In the genomic region with DNA sequence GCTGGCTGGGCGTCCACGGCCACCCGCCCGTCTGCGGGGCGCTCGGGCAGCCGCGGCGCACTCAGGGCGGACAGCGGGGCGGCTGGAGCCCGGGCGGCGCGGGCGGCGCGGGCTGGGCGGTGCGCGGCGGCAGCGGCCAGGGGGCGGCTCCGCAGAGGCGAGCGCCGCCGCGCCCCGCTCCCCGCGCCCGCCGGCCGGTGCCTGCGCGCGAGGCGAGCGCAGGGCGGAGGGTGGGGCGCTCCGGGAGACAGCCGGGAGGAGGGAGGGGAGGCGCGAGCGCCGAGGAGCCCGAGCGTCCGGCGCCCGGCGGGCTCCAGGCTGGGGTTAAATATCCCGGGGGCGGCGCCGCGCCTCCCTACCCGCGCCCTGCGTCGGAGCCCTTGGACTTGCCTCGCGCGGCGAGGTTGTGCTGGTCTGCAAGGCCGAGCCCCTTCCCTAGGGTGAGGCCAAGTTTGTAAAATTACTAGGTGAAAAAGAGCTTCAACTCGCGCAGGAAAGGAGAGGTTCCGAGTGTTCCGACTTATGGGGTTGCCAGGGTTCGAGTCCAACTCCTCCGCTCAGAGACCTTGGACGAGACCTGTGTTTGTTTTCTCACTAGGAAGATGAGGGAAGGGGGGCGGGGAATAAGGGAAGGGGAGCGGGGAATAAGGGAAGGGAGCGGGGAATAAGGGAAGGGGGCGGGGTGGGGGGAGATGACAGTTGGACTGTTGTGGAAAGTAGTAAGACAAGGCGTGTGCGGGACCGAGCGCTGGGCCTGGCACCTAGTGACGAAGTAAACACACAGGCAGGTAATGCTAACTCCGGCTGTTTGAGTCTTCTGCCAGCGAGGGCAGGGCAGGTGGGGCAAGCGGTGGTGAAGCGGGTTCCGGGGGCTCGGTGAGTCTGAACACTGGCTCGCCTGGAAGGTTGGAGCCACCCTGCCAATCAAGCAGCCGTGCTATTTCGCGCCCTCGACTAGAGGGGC, we compare ENCODE assay signal across 8 cellular contexts. TPM values are rescaled to one million over a fixed set of nuclear protein-coding genes. Genes with fewer than 3 reads are reported as not detected.
DNase-seq lines count a peak whose midpoint lies in the region; ATAC-seq and TF ChIP-seq lines count a peak whose summit lies in the region.

Gene TNFAIP8L3 (minus strand): TSS at position 301 of the 964 bp plus-strand sequence. CDS start 311 bp downstream, outside the sequence.

- peaks cover 5% of the 10 kb centered on the region for H3F3A ChIP-seq in smooth muscle cell (ENCODE audit: low read depth)

- H3K9ac ChIP-seq in smooth muscle cell (ENCODE audit: low read depth): no peak within 1 kb of the TSS

- no peak for TF ChIP-seq CTCF in HL-60 (IDR thresholded peaks at IDR 0.05; ENCODE audit: insufficient read depth, low read length)
- no peak for TF ChIP-seq CTCF in astrocyte of the cerebellum (IDR thresholded peaks at IDR 0.05; ENCODE audit: low read depth, low read length, missing control alignments)
- TF ChIP-seq CTCF in smooth muscle cell (IDR thresholded peaks at IDR 0.05; ENCODE audit: borderline replicate concordance, insufficient read depth, poor library complexity, severe bottlenecking): no peak

- DNase-seq in AG08395 (ENCODE audit: low spot score): peak; percentile 44
- no peak for DNase-seq in HL-60 (ENCODE audit: low read depth in 1 of 2, low spot score in 1 of 2)
- DNase-seq in astrocyte of the cerebellum (ENCODE audit: low read depth): no peak
- DNase-seq in iPS-NIHi11 (ENCODE audit: low spot score): peak; percentile 76
- DNase-seq in smooth muscle cell (lab: John Stamatoyannopoulos, UW; ENCODE audit: unreplicated experiment): no peak
- DNase-seq in GM19240 (ENCODE audit: insufficient read length, low spot score): no peak
- DNase-seq in activated gamma-delta T cell treated with Interleukin-2 at 50 U/mL for 16 hours: no peak

- H4K20me1 ChIP-seq in smooth muscle cell (ENCODE audit: low read depth): no peaks in the 10 kb centered on the region

- in situ Hi-C loops in astrocyte of the cerebellum (cut with HindIII; ENCODE audit: low sequenced_read_pairs): no loop called here

- ATAC-seq in GM19455 (IDR thresholded peaks at IDR 0.05; ENCODE audit: unreplicated experiment): no peak

- peaks cover 9% of the 10 kb centered on the region for H3K4me1 ChIP-seq in smooth muscle cell (ENCODE audit: low read depth)

- H3K27me3 ChIP-seq in HL-60 (ENCODE audit: insufficient read depth, poor library complexity, severe bottlenecking) (peaks cover 34% of the 10 kb centered on the region), smooth muscle cell (ENCODE audit: low read depth) (peaks cover 52% of the 10 kb centered on the region)

- peak within 1 kb of the TSS; percentile 44 for H2AFZ ChIP-seq in smooth muscle cell (ENCODE audit: low read depth)

- WGBS in smooth muscle cell (ENCODE audit: low lambda C conversion rate): 4% methylated on average over 45 of the region's 98 CpGs

- peak within 1 kb of the TSS; percentile 64 for H3K4me3 ChIP-seq in HL-60 (replicated peaks; ENCODE audit: insufficient read depth, low read length)
- peak within 1 kb of the TSS; percentile 47 for H3K4me3 ChIP-seq in astrocyte of the cerebellum (ENCODE audit: low read depth, low read length)
- peak within 1 kb of the TSS; percentile 60 for H3K4me3 ChIP-seq in smooth muscle cell

- no peaks in the 10 kb centered on the region for H3K9me3 ChIP-seq in smooth muscle cell (replicated peaks; ENCODE audit: low read depth)

- H3K36me3 ChIP-seq in smooth muscle cell (ENCODE audit: low read depth): no peaks in the 10 kb centered on the region

- H3K79me2 ChIP-seq in smooth muscle cell (ENCODE audit: low read depth): no peaks in the 10 kb centered on the region

- H3K4me2 ChIP-seq in smooth muscle cell: peak within 1 kb of the TSS; percentile 98

- H3K27ac ChIP-seq in HL-60 (replicated peaks) (no peak within 1 kb of the TSS), smooth muscle cell (ENCODE audit: low read depth) (no peak within 1 kb of the TSS)

RNA-seq across cellular contexts. Expression of gene TNFAIP8L3, which starts in this region (rescaled TPM):
- not detected in 2 replicates for total RNA-seq in smooth muscle cell
- 0.40 TPM in 1 of 2 replicates, not detected in the other for polyA plus RNA-seq in smooth muscle cell

Comparison
In these comparisons a context has a peak if more than half of its experiments do, and no peak if none do; other contexts are left out.
1. DNase-seq: peak in AG08395 (single experiment) and iPS-NIHi11 (single experiment); none in HL-60 (0 of 2), astrocyte of the cerebellum (single experiment), smooth muscle cell (single experiment), GM19240 (single experiment) and activated gamma-delta T cell treated with Interleukin-2 at 50 U/mL for 16 hours (single experiment).
2. Peak in every context shown above with its lines, with median percentiles within 50 percentile points of each other: H3K4me3 ChIP-seq.